Comparison of ENCODE assay signal across 25 cellular contexts in genomic region chr17:15465045-15465701, GRCh38. TPM values are rescaled to one million over a fixed set of nuclear protein-coding genes. Genes with fewer than 3 reads are reported as not detected.
DNase-seq lines count a peak whose midpoint lies in the region; ATAC-seq, FAIRE-seq and TF ChIP-seq lines count a peak whose summit lies in the region.
"Had no signal": no experiment of that assay in that cellular context is flagged by ENCODE, and none has a peak within 500 bp of the region (broad histone marks: within the 10 kb centered on the region; RNA-seq: fewer than 3 reads in every experiment).

No MANE protein-coding gene starts in this region.

- TF ChIP-seq RAD21 in HepG2 (CRISPR knock-in tag; IDR thresholded peaks at IDR 0.05) = no peak

- POLR2A ChIA-PET in HepG2 (lab: Yijun Ruan, JAX) = no interaction called here

- TF ChIP-seq POLR2A in HepG2 (IDR thresholded peaks at IDR 0.05; ENCODE audit: insufficient read depth in 1 of 2, low read depth in 2 of 2, low read length in 2 of 2) (no peak), right lobe of liver (IDR thresholded peaks at IDR 0.05) (no peak)

- H3K4me1 ChIP-seq in HepG2 (ENCODE audit: insufficient read depth, low read length) = 0 out of 2 replicates have a peak, but pooled peaks cover 8% of the 10 kb centered on the region
- no peaks in the 10 kb centered on the region for H3K4me1 ChIP-seq in right lobe of liver
- H3K4me1 ChIP-seq: HAP-1 had no signal

- no peak overlapping the region for H2AFZ ChIP-seq in HepG2 (ENCODE audit: low read length)

- TF ChIP-seq EP300 in HepG2 (IDR thresholded peaks at IDR 0.05; ENCODE audit: low read depth in 2 of 2, low read length in 2 of 2) (no peak), HepG2 (CRISPR knock-in tag; IDR thresholded peaks at IDR 0.05; ENCODE audit: borderline replicate concordance) (no peak)

- BruUV-seq in HepG2 (replicated peaks; lab: Mats Ljungman, UMichigan) = no TSS peak

- ATAC-seq in HepG2 (no peak), right lobe of liver (no peak), GM18517 (IDR thresholded peaks at IDR 0.05; ENCODE audit: unreplicated experiment) (no peak)

- TF ChIP-seq CTCF in HepG2 (CRISPR knock-in tag; IDR thresholded peaks at IDR 0.05) = no peak
- no peak for TF ChIP-seq CTCF in right lobe of liver (IDR thresholded peaks at IDR 0.05)
- no peak for TF ChIP-seq CTCF in bronchial epithelial cell (IDR thresholded peaks at IDR 0.05; ENCODE audit: insufficient read depth, low read length, severe bottlenecking)
- TF ChIP-seq CTCF in brain microvascular endothelial cell (IDR thresholded peaks at IDR 0.05; ENCODE audit: low read depth, low read length, missing control alignments) = no peak

- H3K27me3 ChIP-seq in HepG2 (ENCODE audit: control insufficient read depth in 1 of 2, insufficient read depth in 2 of 2, low read length in 2 of 2) (no peaks in the 10 kb centered on the region), right lobe of liver (no peaks in the 10 kb centered on the region), bronchial epithelial cell (ENCODE audit: control insufficient read depth, insufficient read depth, low read length) (no peaks in the 10 kb centered on the region), brain microvascular endothelial cell (replicated peaks) (no peaks in the 10 kb centered on the region)
- H3K27me3 ChIP-seq: MG63, SJSA1 had no signal

- no peak overlapping the region for H3K4me2 ChIP-seq in HepG2 (ENCODE audit: low read depth, low read length)

- H3K27ac ChIP-seq in HepG2 (ENCODE audit: extremely low read length, insufficient read depth, low read length) = no peak overlapping the region
- H3K27ac ChIP-seq in right lobe of liver = no peak overlapping the region
- no peak overlapping the region for H3K27ac ChIP-seq in brain microvascular endothelial cell
- H3K27ac ChIP-seq: 22Rv1, SJSA1 had no signal

- H3K79me2 ChIP-seq in HepG2 (ENCODE audit: insufficient read depth, low read length) = no peaks in the 10 kb centered on the region

- CTCF ChIA-PET in HepG2 (lab: Yijun Ruan, JAX; ENCODE audit: low intra/inter-chr PET ratio, low total read pairs) = no interaction called here

- H3K9me3 ChIP-seq in HepG2 (ENCODE audit: low read length) = no peaks in the 10 kb centered on the region
- H3K9me3 ChIP-seq in right lobe of liver = no peaks in the 10 kb centered on the region
- H3K9me3 ChIP-seq: HAP-1, MG63, SJSA1 had no signal

- no peaks in the 10 kb centered on the region for H4K20me1 ChIP-seq in HepG2 (ENCODE audit: insufficient read depth, low read length)

- intact Hi-C loops in HepG2 (cut with micrococcal nuclease; ENCODE audit: unreplicated experiment) = no loop called here
- intact Hi-C loops in right lobe of liver (cut with DNase I) = no loop called here

- H3K36me3 ChIP-seq in HepG2 (replicated peaks in 1 of 2; ENCODE audit: control insufficient read depth in 1 of 2, insufficient read depth in 2 of 2, low read length in 2 of 2) (peaks cover 3% of the 10 kb centered on the region in 2 experiments; a peak in 3 of 5 replicates), right lobe of liver (no peaks in the 10 kb centered on the region), bronchial epithelial cell (ENCODE audit: control insufficient read depth, insufficient read depth, low read length) (no peaks in the 10 kb centered on the region), brain microvascular endothelial cell (replicated peaks) (no peaks in the 10 kb centered on the region)
- H3K36me3 ChIP-seq: HAP-1, MG63, SJSA1 had no signal

- DNase-seq in HepG2 (ENCODE audit: low spot score) = no peak
- no peak for DNase-seq in right lobe of liver
- no peak for DNase-seq in bronchial epithelial cell (ENCODE audit: low read depth)
- DNase-seq in mesenteric fat pad (ENCODE audit: low spot score) = peak; percentile 55
- no peak for DNase-seq in brain microvascular endothelial cell
- DNase-seq in AG08396 (ENCODE audit: low spot score) = no peak
- DNase-seq in UCSD-AML1 (lab: John Stamatoyannopoulos, UW; ENCODE audit: unreplicated experiment) = no peak
- DNase-seq: AML-193; Calu3; CD8-positive, alpha-beta memory T cell; GDM1; MG63; NCI-H1417; NCI-H1694 treated with DMSO at 0.1 percent for 48 hours; NCI-H2081 treated with DMSO at 0.1 percent for 48 hours; NCI-H2171 treated with DMSO at 0.1 percent for 48 hours; NCI-H446; NCI-H526 treated with DMSO at 0.1 percent for 48 hours; OCI-M1 had no signal

- H3K4me3 ChIP-seq in HepG2 (replicated peaks in 1 of 3; ENCODE audit: insufficient read depth in 1 of 3, low read depth in 2 of 3, low read length in 3 of 3) = no peak overlapping the region
- no peak overlapping the region for H3K4me3 ChIP-seq in right lobe of liver
- no peak overlapping the region for H3K4me3 ChIP-seq in bronchial epithelial cell (ENCODE audit: low read depth, low read length)
- no peak overlapping the region for H3K4me3 ChIP-seq in brain microvascular endothelial cell (ENCODE audit: low read depth, low read length)
- H3K4me3 ChIP-seq: HAP-1, MG63, SJSA1 had no signal

- 100% methylated on average over 2 of the region's 2 CpGs for WGBS in HepG2 (ENCODE audit: low lambda C conversion rate)
- 100% methylated on average over 2 of the region's 2 CpGs for WGBS in right lobe of liver (ENCODE audit: insufficient coverage, low coverage, low lambda C conversion rate, missing lambda C conversion rate)

- H3K9ac ChIP-seq in HepG2 (ENCODE audit: insufficient read depth, low read depth, low read length) = no peak overlapping the region

- in situ Hi-C loops in HepG2 (cut with HindIII; ENCODE audit: extremely low pct_ligation_motif_present, low pct_unique_long_range_greater_than_20kb) (no loop called here), brain microvascular endothelial cell (cut with HindIII; ENCODE audit: low pct_ligation_motif_present, low sequenced_read_pairs) (no loop called here)

- FAIRE-seq in HepG2 (lab: Jason Lieb, UNC) = peak; percentile 86
- peak; percentile 99 for FAIRE-seq in bronchial epithelial cell (lab: Jason Lieb, UNC)
- FAIRE-seq: RCC 7860 had no signal

TF ChIP-seq in HepG2, 621 proteins besides CTCF, POLR2A, EP300 and RAD21 (continues in another document):
- TF ChIP-seq FOXP1 (IDR thresholded peaks at IDR 0.05) (peak; percentile 20; the same call in 1 of the 2 replicates), FOXP1 (CRISPR knock-in tag; IDR thresholded peaks at IDR 0.05) (no peak), HDAC2 (CRISPR knock-in tag; IDR thresholded peaks at IDR 0.05) (no peak), ZNF660 (CRISPR knock-in tag; IDR thresholded peaks at IDR 0.05; ENCODE audit: borderline replicate concordance, low read depth) (no peak), ZNF777 (CRISPR knock-in tag; IDR thresholded peaks at IDR 0.05) (no peak)

RNA-seq across cellular contexts. Expression of gene CDRT4, which starts 2.2 kb away (rescaled TPM):
- total RNA-seq in HepG2 (2016; rRNA removed; fragmentation: Illumina TruSeq; extraction: Trizol) (1.9 and 5.8 TPM in 2 replicates), right lobe of liver (1 to 10 TPM in 3 of 6 experiments, under 1 TPM in 3; 0.43 to 3.3 (median 1.3) TPM), bronchial epithelial cell (1.1 and 1.3 TPM in 2 replicates), mesenteric fat pad (2.8 TPM)
- total RNA-seq in HepG2 (2016; cell fraction: cytosol; rRNA removed; fragmentation: Illumina TruSeq; extraction: Trizol; ENCODE audit: low read depth) = 2.1 and 2.8 TPM in 2 replicates
- 2.8 and 3.9 TPM in 2 replicates for total RNA-seq in HepG2 (2016; cell fraction: insoluble cytoplasmic fraction; rRNA removed; fragmentation: Illumina TruSeq; extraction: Trizol)
- 0.93 and 2.2 TPM in 2 replicates for total RNA-seq in HepG2 (2016; cell fraction: membrane; rRNA removed; fragmentation: Illumina TruSeq; extraction: Trizol)
- total RNA-seq in HepG2 (2016; cell fraction: nucleus; rRNA removed; fragmentation: Illumina TruSeq; extraction: Trizol) = 6.2 and 8.3 TPM in 2 replicates
- polyA plus RNA-seq in HepG2 (2011; rRNA removed) = 12.1 and 12.8 TPM in 2 replicates
- polyA plus RNA-seq in HepG2 (2011; cell fraction: cytosol; rRNA removed) = 1.4 and 2.4 TPM in 2 replicates
- 85.1 and 85.9 TPM in 2 replicates for polyA plus RNA-seq in HepG2 (2011; cell fraction: nucleus; rRNA removed)
- polyA plus RNA-seq in HepG2 (2012) = 4.8 and 8.8 TPM in 2 replicates
- polyA plus RNA-seq in HepG2 (2016; cell fraction: cytosol; fragmentation: Illumina TruSeq; extraction: Trizol; ENCODE audit: low read depth) = 0.59 and 0.97 TPM in 2 replicates
- 1.7 and 2.7 TPM in 2 replicates for polyA plus RNA-seq in HepG2 (2016; cell fraction: insoluble cytoplasmic fraction; fragmentation: Illumina TruSeq; extraction: Trizol; ENCODE audit: low read depth)
- polyA plus RNA-seq in HepG2 (2016; cell fraction: membrane; fragmentation: Illumina TruSeq; extraction: Trizol; ENCODE audit: low read depth) = 2.3 and 2.4 TPM in 2 replicates
- 38.4 and 39.4 TPM in 2 replicates for polyA plus RNA-seq in HepG2 (2016; cell fraction: nucleus; fragmentation: Illumina TruSeq; extraction: Trizol; ENCODE audit: insufficient read depth, low read depth)
- polyA minus RNA-seq in HepG2 (2011; rRNA and poly(A)+ RNA removed; ENCODE audit: low replicate concordance) = 9.6 and 12.2 TPM in 2 replicates
- 0.97 TPM in 1 of 2 replicates, not detected in the other for polyA minus RNA-seq in HepG2 (2011; cell fraction: cytosol; rRNA and poly(A)+ RNA removed)
- polyA minus RNA-seq in HepG2 (2011; cell fraction: nucleus; rRNA and poly(A)+ RNA removed) = 22.5 and 27.2 TPM in 2 replicates
- total RNA-seq: LHCN-M2 had no signal
- polyA plus RNA-seq: CD8-positive, alpha-beta memory T cell had no signal
